ENCODE assay signal across 8 cellular contexts in the genomic region with DNA sequence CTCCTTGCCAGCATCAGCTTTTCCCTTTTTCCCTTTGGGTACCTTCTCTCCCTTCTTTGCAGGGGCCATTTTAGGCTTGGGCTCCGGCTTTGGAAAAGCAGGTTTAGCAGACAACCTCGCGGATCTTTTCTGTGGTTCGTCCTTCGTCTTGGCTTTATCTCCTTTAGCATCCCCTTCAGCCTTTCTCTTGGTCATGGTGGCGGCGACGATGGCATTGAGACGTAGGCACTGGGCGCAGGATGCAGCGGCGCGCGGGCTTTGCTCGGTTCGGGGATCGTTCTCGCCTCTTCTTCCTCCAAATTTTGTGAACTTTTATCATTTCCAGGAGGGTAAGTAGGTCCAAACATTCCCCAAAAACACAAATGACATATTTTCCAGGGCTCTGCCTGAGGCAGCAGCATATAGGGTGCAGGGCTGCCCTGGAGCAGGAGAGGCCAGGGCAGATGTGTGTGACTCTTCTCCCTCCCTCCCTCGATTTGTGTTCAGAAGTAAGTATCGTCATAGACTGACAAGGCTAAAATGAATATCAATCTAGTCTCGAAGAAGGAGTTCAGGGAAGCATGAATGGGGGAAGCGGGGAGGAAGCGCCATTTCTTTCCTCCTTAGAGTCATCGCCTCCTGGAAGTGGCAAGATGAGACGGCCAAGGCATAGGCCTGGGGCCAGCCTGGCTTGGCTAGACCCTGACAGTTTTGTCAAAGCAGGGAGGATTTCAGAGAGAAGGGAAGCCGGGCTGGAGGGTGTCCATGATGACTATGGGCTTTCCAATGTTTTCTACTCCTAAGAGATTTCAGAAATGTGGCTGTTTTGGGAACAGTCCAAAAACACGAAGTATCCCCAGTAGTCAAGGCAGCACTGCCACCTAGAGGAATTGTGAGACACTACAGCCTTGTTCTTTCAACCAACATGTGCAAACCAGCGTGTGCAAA. TPM values are rescaled to one million over a fixed set of nuclear protein-coding genes. Genes with fewer than 3 reads are reported as not detected.
DNase-seq lines count a peak whose midpoint lies in the region; ATAC-seq and TF ChIP-seq lines count a peak whose summit lies in the region.

No MANE protein-coding gene starts in this region.

- POLR2A ChIA-PET in RWPE1 (lab: Yijun Ruan, JAX; ENCODE audit: low non-redundant PET): no interaction called here

- no peak for ATAC-seq in GM18505 (IDR thresholded peaks at IDR 0.05; ENCODE audit: unreplicated experiment)

- CTCF ChIA-PET in RWPE1 (lab: Yijun Ruan, JAX): interaction anchor here (0.6 to 0.7 kb wide), 2 partner anchors 99 to 161 kb away, joined by 3 to 4 read pairs; no protein-coding TSS in a partner anchor

- no peaks in the 10 kb centered on the region for H3K4me1 ChIP-seq in neutrophil (ENCODE audit: control insufficient read depth in 1 of 2, insufficient read depth in 1 of 2, low read depth in 1 of 2, low read length in 1 of 2)
- H3K4me1 ChIP-seq in tibial artery: peaks cover 0 to 6% (median 2%) of the 10 kb centered on the region in 4 donors

- H3K27ac ChIP-seq in RWPE1: no peak overlapping the region
- no peak overlapping the region for H3K27ac ChIP-seq in neutrophil
- H3K27ac ChIP-seq in tibial artery: peak overlapping the region in 1 of 2 donors; percentile 10

- DNase-seq in EH (ENCODE audit: low read depth) (peak; percentile 91), MG63 (peak; percentile 80), RWPE1 (ENCODE audit: low spot score) (peak; percentile 70), fibroblast of the conjunctiva (ENCODE audit: low read depth) (peak; percentile 87), tibial artery (peak; percentile 80 to 83)
- DNase-seq in activated T-helper 9 cell treated with anti-CD3 and anti-CD28 coated beads, Interleukin-2, amount 50 U/mL, for 16 hours (ENCODE audit: low read depth): peak; percentile 35

- H3K9me3 ChIP-seq in MG63 (peaks cover 11% of the 10 kb centered on the region), neutrophil (no peaks in the 10 kb centered on the region), tibial artery (no peaks in the 10 kb centered on the region)

- no peak overlapping the region for H3K4me3 ChIP-seq in MG63
- no peak overlapping the region for H3K4me3 ChIP-seq in neutrophil (ENCODE audit: low read depth in 1 of 2, low read length in 1 of 2)
- H3K4me3 ChIP-seq in tibial artery: no peak overlapping the region

- TF ChIP-seq CTCF in RWPE1 (conservative IDR thresholded peaks at IDR 0.05; ENCODE audit: low read depth) (peak; percentile 91), neutrophil (IDR thresholded peaks at IDR 0.05) (peak; percentile 95), tibial artery (IDR thresholded peaks at IDR 0.05) (peak; percentile 90 to 95)

- no peak for TF ChIP-seq POLR2A in GM18505 (IDR thresholded peaks at IDR 0.05; ENCODE audit: borderline replicate concordance, extremely low read depth, insufficient read depth, insufficient read length)

- H3K36me3 ChIP-seq in MG63: no peaks in the 10 kb centered on the region
- H3K36me3 ChIP-seq in neutrophil: no peaks in the 10 kb centered on the region
- no peaks in the 10 kb centered on the region for H3K36me3 ChIP-seq in tibial artery

- intact Hi-C loops in tibial artery (cut with DNase I; ENCODE audit: low total_unique reads): loop anchor here (10.0 kb wide), 1 partner anchor 291 kb away; a partner anchor contains a TSS

- H3K27me3 ChIP-seq in MG63 (no peaks in the 10 kb centered on the region), neutrophil (no peaks in the 10 kb centered on the region), tibial artery (no peaks in the 10 kb centered on the region)

RNA-seq across cellular contexts. Expression of a gene that starts 13.2 kb away (rescaled TPM):
- total RNA-seq in MG63 (2014; rRNA removed; shearing (Covaris generic); ENCODE audit: low replicate concordance): not detected in 2 replicates

RNA-seq across cellular contexts. Expression of a gene that starts 43.6 kb away (rescaled TPM):
- total RNA-seq in MG63 (2014; rRNA removed; shearing (Covaris generic); ENCODE audit: low replicate concordance): 24.7 and 37.4 TPM in 2 replicates

Comparison
In these comparisons a context has a peak if more than half of its experiments do, and no peak if none do; other contexts are left out.
1. DNase-seq: peak in every context shown above with its lines; median percentile 91 in EH; 87 in fibroblast of the conjunctiva; 82 in tibial artery; 80 in MG63; 70 in RWPE1; 35 in activated T-helper 9 cell treated with anti-CD3 and anti-CD28 coated beads, Interleukin-2, amount 50 U/mL, for 16 hours.